Comparison of ENCODE assay signal across 15 cellular contexts in the genomic region with DNA sequence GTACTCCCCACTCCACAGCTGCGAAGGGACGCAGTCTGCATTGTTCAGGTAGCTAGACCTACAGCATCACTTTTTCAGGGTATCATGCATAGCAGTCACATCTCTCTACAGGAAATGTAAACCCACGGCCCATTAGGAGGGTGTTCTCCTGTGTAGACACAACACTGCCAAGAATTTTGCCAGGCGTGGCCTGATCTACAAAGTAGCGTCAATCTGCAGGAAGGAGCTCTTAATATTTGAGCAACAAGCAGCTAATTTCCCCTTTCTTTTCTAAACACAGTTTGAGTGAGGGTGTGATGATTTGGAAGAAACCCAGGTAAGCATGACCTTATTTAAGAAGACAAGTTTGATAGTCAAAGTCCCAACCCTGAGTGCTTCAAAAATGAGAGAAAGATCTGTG.
DNase-seq lines count a peak whose midpoint lies in the region; ATAC-seq and TF ChIP-seq lines count a peak whose summit lies in the region.
"Had no signal": no experiment of that assay in that cellular context is flagged by ENCODE, and none has a peak within 500 bp of the region (broad histone marks: within the 10 kb centered on the region; RNA-seq: fewer than 3 reads in every experiment).

No MANE protein-coding gene starts in this region.

- intact Hi-C loops in activated B cell treated with CpG ODN at 0.5 μM for 24 hours (cut with micrococcal nuclease): loop anchor here (1.0 to 10.0 kb wide), 3 partner anchors 15 to 420 kb away; no protein-coding TSS in a partner anchor

- H3K36me3 ChIP-seq in BLaER1 treated with 17β-estradiol and CSF1 and Interleukin-3, amounts not matched to agents 10 nM and 100 nM: no peaks in the 10 kb centered on the region
- H3K36me3 ChIP-seq: BE2C had no signal

- no peak for TF ChIP-seq CTCF in activated B cell treated with CpG ODN at 0.5 μM for 24 hours (IDR thresholded peaks at IDR 0.05)

- H3K4me2 ChIP-seq in BLaER1 treated with 17β-estradiol and CSF1 and Interleukin-3, amounts not matched to agents 10 nM and 100 nM: peak overlapping the region in 10 of 11 experiments; percentile 9 to 85 (median 44); a peak in 18 of 22 replicates

- peak overlapping the region; percentile 9 for H3K4me3 Mint-ChIP-seq in activated B cell treated with CpG ODN at 0.5 μM for 24 hours
- no peak overlapping the region for H3K4me3 Mint-ChIP-seq in memory B cell
- H3K4me3 Mint-ChIP-seq in stimulated activated naive B cell treated with anti-CD40 and anti-IgM and Interleukin-4, amounts not matched to agents 10 μg/mL and 1 μg/mL and 100 μg/mL, for 72 hours: no peak overlapping the region
- H3K4me3 Mint-ChIP-seq: CD8-positive, alpha-beta memory T cell; HFFc6 had no signal

- CTCF ChIA-PET in activated B cell treated with CpG ODN at 0.5 μM for 24 hours (lab: Charles Lee): interaction anchor here (0.7 to 1.8 kb wide), 6 partner anchors 12 to 430 kb away, joined by 3 to 5 read pairs (median 3); no protein-coding TSS in a partner anchor

- no peak overlapping the region for H3K27ac ChIP-seq in BLaER1 treated with 17β-estradiol and CSF1 and Interleukin-3, amounts not matched to agents 10 nM and 100 nM

- H4K20me1 ChIP-seq in BLaER1 treated with 17β-estradiol and CSF1 and Interleukin-3, amounts not matched to agents 10 nM and 100 nM: no peaks in the 10 kb centered on the region

- H3K9me3 ChIP-seq in BLaER1 treated with 17β-estradiol and CSF1 and Interleukin-3, amounts not matched to agents 10 nM and 100 nM (replicated peaks in 1 of 11): peaks cover 0 to 7% (median 0%) of the 10 kb centered on the region in 11 experiments; a peak in 5 of 22 replicates
- H3K9me3 ChIP-seq: BE2C, Caco-2 had no signal

- ATAC-seq in activated B cell treated with CpG ODN at 0.5 μM for 24 hours (ENCODE audit: low read depth): peak; percentile 41
- ATAC-seq in memory B cell (ENCODE audit: low read depth): peak; percentile 40
- peak; percentile 15 to 20 for ATAC-seq in stimulated activated naive B cell treated with anti-CD40 and anti-IgM and Interleukin-4, amounts not matched to agents 10 μg/mL and 1 μg/mL and 100 μg/mL, for 72 hours (replicated peaks)
- no peak for ATAC-seq in GM19397 (IDR thresholded peaks at IDR 0.05; ENCODE audit: unreplicated experiment)
- ATAC-seq in GM18868 (IDR thresholded peaks at IDR 0.05; ENCODE audit: unreplicated experiment): no peak

- H3K4me1 Mint-ChIP-seq in activated B cell treated with CpG ODN at 0.5 μM for 24 hours: peaks cover 65% of the 10 kb centered on the region
- peaks cover 37% of the 10 kb centered on the region for H3K4me1 Mint-ChIP-seq in memory B cell
- H3K4me1 Mint-ChIP-seq in stimulated activated naive B cell treated with anti-CD40 and anti-IgM and Interleukin-4, amounts not matched to agents 10 μg/mL and 1 μg/mL and 100 μg/mL, for 72 hours: peaks cover 41 to 56% of the 10 kb centered on the region in 2 donors
- H3K4me1 Mint-ChIP-seq: CD8-positive, alpha-beta memory T cell had no signal

- no peaks in the 10 kb centered on the region for H3K27me3 Mint-ChIP-seq in activated B cell treated with CpG ODN at 0.5 μM for 24 hours
- H3K27me3 Mint-ChIP-seq in memory B cell: no peaks in the 10 kb centered on the region
- no peaks in the 10 kb centered on the region for H3K27me3 Mint-ChIP-seq in stimulated activated naive B cell treated with anti-CD40 and anti-IgM and Interleukin-4, amounts not matched to agents 10 μg/mL and 1 μg/mL and 100 μg/mL, for 72 hours

- no peak overlapping the region for H3K9ac ChIP-seq in BLaER1 treated with 17β-estradiol and CSF1 and Interleukin-3, amounts not matched to agents 10 nM and 100 nM

- H3K36me3 Mint-ChIP-seq in activated B cell treated with CpG ODN at 0.5 μM for 24 hours (ENCODE audit: low read depth): no peaks in the 10 kb centered on the region
- no peaks in the 10 kb centered on the region for H3K36me3 Mint-ChIP-seq in memory B cell
- H3K36me3 Mint-ChIP-seq in stimulated activated naive B cell treated with anti-CD40 and anti-IgM and Interleukin-4, amounts not matched to agents 10 μg/mL and 1 μg/mL and 100 μg/mL, for 72 hours: no peaks in the 10 kb centered on the region
- H3K36me3 Mint-ChIP-seq: CD8-positive, alpha-beta memory T cell had no signal

- no peak overlapping the region for H3K4me3 ChIP-seq in BLaER1 treated with 17β-estradiol and CSF1 and Interleukin-3, amounts not matched to agents 10 nM and 100 nM

- H3K27ac Mint-ChIP-seq in activated B cell treated with CpG ODN at 0.5 μM for 24 hours: peak overlapping the region; percentile 70
- H3K27ac Mint-ChIP-seq in memory B cell: peak overlapping the region; percentile 74
- H3K27ac Mint-ChIP-seq in stimulated activated naive B cell treated with anti-CD40 and anti-IgM and Interleukin-4, amounts not matched to agents 10 μg/mL and 1 μg/mL and 100 μg/mL, for 72 hours: no peak overlapping the region
- H3K27ac Mint-ChIP-seq: CD8-positive, alpha-beta memory T cell; HFFc6 had no signal

- H3K4me1 ChIP-seq in BLaER1 treated with 17β-estradiol and CSF1 and Interleukin-3, amounts not matched to agents 10 nM and 100 nM: peaks cover 17 to 36% (median 24%) of the 10 kb centered on the region in 10 experiments
- H3K4me1 ChIP-seq: BE2C, Caco-2 had no signal

- H3K9me3 Mint-ChIP-seq in activated B cell treated with CpG ODN at 0.5 μM for 24 hours (no peaks in the 10 kb centered on the region), memory B cell (peaks cover 1% of the 10 kb centered on the region)
- no peaks in the 10 kb centered on the region for H3K9me3 Mint-ChIP-seq in stimulated activated naive B cell treated with anti-CD40 and anti-IgM and Interleukin-4, amounts not matched to agents 10 μg/mL and 1 μg/mL and 100 μg/mL, for 72 hours

- H3K27me3 ChIP-seq in BLaER1 treated with 17β-estradiol and CSF1 and Interleukin-3, amounts not matched to agents 10 nM and 100 nM: no peaks in the 10 kb centered on the region
- H3K27me3 ChIP-seq: BE2C had no signal

- POLR2A ChIA-PET in activated B cell treated with CpG ODN at 0.5 μM for 24 hours (lab: Charles Lee): interaction anchor here (1.0 to 1.7 kb wide), 3 partner anchors 14 to 208 kb away, joined by 3 to 4 read pairs (median 4); no protein-coding TSS in a partner anchor

- DNase-seq in activated B cell treated with CpG ODN at 0.5 μM for 24 hours (no peak), memory B cell (ENCODE audit: low spot score in 2 of 2) (no peak), germinal center (ENCODE audit: low spot score) (no peak)
- DNase-seq in stimulated activated naive B cell treated with anti-CD40 and anti-IgM and Interleukin-4, amounts not matched to agents 10 μg/mL and 1 μg/mL and 100 μg/mL, for 72 hours: no peak
- DNase-seq: ACHN; BE2C; Caco-2; CD8-positive, alpha-beta memory T cell; DND-41; GDM1; HCEC 1CT; HFFc6 had no signal

Comparison
In these comparisons a context has a peak if more than half of its experiments do, and no peak if none do; other contexts are left out.
1. ATAC-seq: peak in activated B cell treated with CpG ODN at 0.5 μM for 24 hours (single experiment), memory B cell (single experiment) and stimulated activated naive B cell treated with anti-CD40 and anti-IgM and Interleukin-4, amounts not matched to agents 10 μg/mL and 1 μg/mL and 100 μg/mL, for 72 hours (2 of 2); none in GM19397 (single experiment) and GM18868 (single experiment).